10 cellular contexts compared by ENCODE assay signal in genomic region chr21:42171091-42172053, GRCh38. TPM values are rescaled to one million over a fixed set of nuclear protein-coding genes. Genes with fewer than 3 reads are reported as not detected.
DNase-seq lines count a peak whose midpoint lies in the region; ATAC-seq and TF ChIP-seq lines count a peak whose summit lies in the region.
"Had no signal": no experiment of that assay in that cellular context is flagged by ENCODE, and none has a peak within 500 bp of the region (broad histone marks: within the 10 kb centered on the region; RNA-seq: fewer than 3 reads in every experiment).

No MANE protein-coding gene starts in this region.

- H3K4me3 ChIP-seq in DOHH2 (ENCODE audit: low read length) (peak overlapping the region; percentile 20; the same call in 1 of the 2 replicates), RWPE2 (ENCODE audit: severe bottlenecking) (no peak overlapping the region), heart left ventricle (no peak overlapping the region)
- H3K4me3 ChIP-seq: thoracic aorta had no signal

- DNase-seq in RWPE2 (ENCODE audit: low spot score) (peak; percentile 86), heart left ventricle (peak; percentile 67 to 81 (median 71)), sciatic nerve (ENCODE audit: low spot score) (no peak), OCI-M1 (lab: John Stamatoyannopoulos, UW) (no peak)
- no peak for DNase-seq in NK-92 treated with Interleukin-12 subunit alpha and Interleukin-12 subunit beta, amount 100 ng/mL, for 24 hours (lab: John Stamatoyannopoulos, UW)
- DNase-seq: activated gamma-delta T cell treated with Interleukin-2 at 50 U/mL for 16 hours had no signal

- no peaks in the 10 kb centered on the region for H3F3A ChIP-seq in DOHH2 (ENCODE audit: control insufficient read depth, insufficient read depth)

- H3K27ac ChIP-seq in DOHH2 (ENCODE audit: low read depth, low read length), result no peak overlapping the region
- H3K27ac ChIP-seq in RWPE2 (ENCODE audit: poor library complexity, severe bottlenecking), result peak overlapping the region; percentile 87
- H3K27ac ChIP-seq in heart left ventricle, result peak overlapping the region in 10 of 12 donors; percentile 1 to 50 (median 35)
- H3K27ac ChIP-seq: thoracic aorta had no signal

- TF ChIP-seq CTCF in DOHH2 (IDR thresholded peaks at IDR 0.05; ENCODE audit: low read depth, low read length, poor library complexity, severe bottlenecking) (no peak), RWPE2 (IDR thresholded peaks at IDR 0.05; ENCODE audit: poor library complexity, severe bottlenecking) (no peak), heart left ventricle (IDR thresholded peaks at IDR 0.05) (no peak)

- ATAC-seq in RWPE2 (ENCODE audit: low read depth), result peak; percentile 96
- ATAC-seq in heart left ventricle, result peak; percentile 85 to 92 (median 86)
- ATAC-seq in sciatic nerve, result peak; percentile 64
- ATAC-seq in GM21723 (IDR thresholded peaks at IDR 0.05; ENCODE audit: unreplicated experiment), result no peak
- ATAC-seq in HG03045 (IDR thresholded peaks at IDR 0.05; ENCODE audit: unreplicated experiment), result no peak

- peaks cover 3% of the 10 kb centered on the region; the same call in 1 of the 2 replicates for H3K27me3 ChIP-seq in DOHH2 (ENCODE audit: control insufficient read depth, low read length)
- no peaks in the 10 kb centered on the region for H3K27me3 ChIP-seq in RWPE2 (ENCODE audit: insufficient read depth, poor library complexity, severe bottlenecking)
- H3K27me3 ChIP-seq in heart left ventricle, result no peaks in the 10 kb centered on the region

- H3K4me1 ChIP-seq in DOHH2 (ENCODE audit: control insufficient read depth, low read length) (peaks cover 26% of the 10 kb centered on the region), RWPE2 (ENCODE audit: insufficient read depth, poor library complexity, severe bottlenecking) (peaks cover 26% of the 10 kb centered on the region), heart left ventricle (peaks cover 0 to 15% (median 0%) of the 10 kb centered on the region in 12 donors)

- no peaks in the 10 kb centered on the region for H3K79me2 ChIP-seq in DOHH2 (ENCODE audit: control insufficient read depth, low read length)

- H3K9me2 ChIP-seq in DOHH2 (replicated peaks; ENCODE audit: control insufficient read depth, low read length), result no peaks in the 10 kb centered on the region

- H3K4me2 ChIP-seq in DOHH2 (ENCODE audit: low read length), result peak overlapping the region; percentile 51

- 65 to 68% (median 67%) methylated on average over 14 of the region's 14 CpGs for WGBS in heart left ventricle, 4 donors

- intact Hi-C loops in heart left ventricle (cut with DNase I), result loop anchor here in 2 of 10 donors (5.0 kb wide), 2 partner anchors 51 to 61 kb away; no protein-coding TSS in a partner anchor
- intact Hi-C loops in sciatic nerve (cut with DNase I), result no loop called here

- H4K20me1 ChIP-seq in DOHH2 (ENCODE audit: control insufficient read depth, insufficient read depth, low read depth, low read length), result no peaks in the 10 kb centered on the region

- peaks cover 4% of the 10 kb centered on the region; the same call in 1 of the 2 replicates for H3K9me3 ChIP-seq in DOHH2 (ENCODE audit: control insufficient read depth, insufficient read depth, low read length)
- H3K9me3 ChIP-seq in RWPE2 (ENCODE audit: severe bottlenecking), result no peaks in the 10 kb centered on the region
- H3K9me3 ChIP-seq in heart left ventricle, result no peaks in the 10 kb centered on the region
- H3K9me3 ChIP-seq: thoracic aorta had no signal

- no peak for TF ChIP-seq POLR2A in heart left ventricle (IDR thresholded peaks at IDR 0.05)

- H3K36me3 ChIP-seq in DOHH2 (ENCODE audit: control insufficient read depth, low read length), result no peaks in the 10 kb centered on the region
- 0 out of 2 replicates have a peak, but pooled peaks cover 3% of the 10 kb centered on the region for H3K36me3 ChIP-seq in RWPE2 (ENCODE audit: low read depth)
- no peaks in the 10 kb centered on the region for H3K36me3 ChIP-seq in heart left ventricle
- H3K36me3 ChIP-seq: thoracic aorta had no signal

RNA-seq across cellular contexts. Expression of gene ABCG1, which starts 47.6 kb away (rescaled TPM):
- total RNA-seq in heart left ventricle (10 to 100 TPM in 7 of 9 donors, 1 to 10 TPM in 2; 3.3 to 25.3 (median 13.5) TPM), sciatic nerve (44.2 TPM)
- 10 to 100 TPM in 1 of 2 donors, 1 to 10 TPM in 1; 7.2 to 21.7 TPM for polyA plus RNA-seq in heart left ventricle

Comparison
In these comparisons a context has a peak if more than half of its experiments do, and no peak if none do; other contexts are left out.
1. ATAC-seq: peak in RWPE2 (single experiment), heart left ventricle (4 of 4) and sciatic nerve (single experiment); none in GM21723 (single experiment) and HG03045 (single experiment).
2. DNase-seq: peak in RWPE2 (single experiment) and heart left ventricle (5 of 5); none in sciatic nerve (single experiment), NK-92 treated with Interleukin-12 subunit alpha and Interleukin-12 subunit beta, amount 100 ng/mL, for 24 hours (single experiment) and OCI-M1 (single experiment).